In the genomic region with DNA sequence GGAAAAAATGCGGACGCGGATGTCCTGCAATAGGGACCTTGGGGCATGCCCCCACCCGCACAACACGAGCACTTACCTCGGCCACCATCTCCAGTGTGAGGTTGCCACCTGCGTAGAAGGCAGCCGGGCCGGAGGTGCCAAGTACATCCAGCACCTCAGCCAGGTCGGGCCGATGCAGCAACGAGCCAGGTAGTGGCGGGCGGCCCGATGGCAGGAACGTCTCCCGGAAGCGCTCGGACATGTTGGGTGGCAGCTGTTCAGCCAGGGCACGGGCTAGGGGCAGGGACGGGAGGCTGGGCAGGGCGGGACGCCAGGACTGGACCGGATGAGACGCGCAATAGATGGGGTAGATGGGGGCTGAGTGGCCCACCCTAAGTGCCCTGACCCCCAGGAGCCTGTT, we compare ENCODE assay signal across 1 cellular context.
TF ChIP-seq lines count a peak whose summit lies in the region.

No MANE protein-coding gene starts in this region.

TF ChIP-seq in H1, 55 proteins besides CTCF, POLR2A, EP300 and RAD21:
- TF ChIP-seq CHD2 (IDR thresholded peaks at IDR 0.05; ENCODE audit: low read length) (no peak), POLR2AphosphoS5 (IDR thresholded peaks at IDR 0.05; ENCODE audit: low read depth, low read length) (no peak), CREB1 (IDR thresholded peaks at IDR 0.05) (no peak), HDAC6 (IDR thresholded peaks at IDR 0.05; ENCODE audit: low read depth, low read length) (no peak), TEAD4 (IDR thresholded peaks at IDR 0.05; ENCODE audit: low read depth, low read length) (no peak), KDM5A (IDR thresholded peaks at IDR 0.05; ENCODE audit: low read length) (no peak)
- TF ChIP-seq, protein P1, sequence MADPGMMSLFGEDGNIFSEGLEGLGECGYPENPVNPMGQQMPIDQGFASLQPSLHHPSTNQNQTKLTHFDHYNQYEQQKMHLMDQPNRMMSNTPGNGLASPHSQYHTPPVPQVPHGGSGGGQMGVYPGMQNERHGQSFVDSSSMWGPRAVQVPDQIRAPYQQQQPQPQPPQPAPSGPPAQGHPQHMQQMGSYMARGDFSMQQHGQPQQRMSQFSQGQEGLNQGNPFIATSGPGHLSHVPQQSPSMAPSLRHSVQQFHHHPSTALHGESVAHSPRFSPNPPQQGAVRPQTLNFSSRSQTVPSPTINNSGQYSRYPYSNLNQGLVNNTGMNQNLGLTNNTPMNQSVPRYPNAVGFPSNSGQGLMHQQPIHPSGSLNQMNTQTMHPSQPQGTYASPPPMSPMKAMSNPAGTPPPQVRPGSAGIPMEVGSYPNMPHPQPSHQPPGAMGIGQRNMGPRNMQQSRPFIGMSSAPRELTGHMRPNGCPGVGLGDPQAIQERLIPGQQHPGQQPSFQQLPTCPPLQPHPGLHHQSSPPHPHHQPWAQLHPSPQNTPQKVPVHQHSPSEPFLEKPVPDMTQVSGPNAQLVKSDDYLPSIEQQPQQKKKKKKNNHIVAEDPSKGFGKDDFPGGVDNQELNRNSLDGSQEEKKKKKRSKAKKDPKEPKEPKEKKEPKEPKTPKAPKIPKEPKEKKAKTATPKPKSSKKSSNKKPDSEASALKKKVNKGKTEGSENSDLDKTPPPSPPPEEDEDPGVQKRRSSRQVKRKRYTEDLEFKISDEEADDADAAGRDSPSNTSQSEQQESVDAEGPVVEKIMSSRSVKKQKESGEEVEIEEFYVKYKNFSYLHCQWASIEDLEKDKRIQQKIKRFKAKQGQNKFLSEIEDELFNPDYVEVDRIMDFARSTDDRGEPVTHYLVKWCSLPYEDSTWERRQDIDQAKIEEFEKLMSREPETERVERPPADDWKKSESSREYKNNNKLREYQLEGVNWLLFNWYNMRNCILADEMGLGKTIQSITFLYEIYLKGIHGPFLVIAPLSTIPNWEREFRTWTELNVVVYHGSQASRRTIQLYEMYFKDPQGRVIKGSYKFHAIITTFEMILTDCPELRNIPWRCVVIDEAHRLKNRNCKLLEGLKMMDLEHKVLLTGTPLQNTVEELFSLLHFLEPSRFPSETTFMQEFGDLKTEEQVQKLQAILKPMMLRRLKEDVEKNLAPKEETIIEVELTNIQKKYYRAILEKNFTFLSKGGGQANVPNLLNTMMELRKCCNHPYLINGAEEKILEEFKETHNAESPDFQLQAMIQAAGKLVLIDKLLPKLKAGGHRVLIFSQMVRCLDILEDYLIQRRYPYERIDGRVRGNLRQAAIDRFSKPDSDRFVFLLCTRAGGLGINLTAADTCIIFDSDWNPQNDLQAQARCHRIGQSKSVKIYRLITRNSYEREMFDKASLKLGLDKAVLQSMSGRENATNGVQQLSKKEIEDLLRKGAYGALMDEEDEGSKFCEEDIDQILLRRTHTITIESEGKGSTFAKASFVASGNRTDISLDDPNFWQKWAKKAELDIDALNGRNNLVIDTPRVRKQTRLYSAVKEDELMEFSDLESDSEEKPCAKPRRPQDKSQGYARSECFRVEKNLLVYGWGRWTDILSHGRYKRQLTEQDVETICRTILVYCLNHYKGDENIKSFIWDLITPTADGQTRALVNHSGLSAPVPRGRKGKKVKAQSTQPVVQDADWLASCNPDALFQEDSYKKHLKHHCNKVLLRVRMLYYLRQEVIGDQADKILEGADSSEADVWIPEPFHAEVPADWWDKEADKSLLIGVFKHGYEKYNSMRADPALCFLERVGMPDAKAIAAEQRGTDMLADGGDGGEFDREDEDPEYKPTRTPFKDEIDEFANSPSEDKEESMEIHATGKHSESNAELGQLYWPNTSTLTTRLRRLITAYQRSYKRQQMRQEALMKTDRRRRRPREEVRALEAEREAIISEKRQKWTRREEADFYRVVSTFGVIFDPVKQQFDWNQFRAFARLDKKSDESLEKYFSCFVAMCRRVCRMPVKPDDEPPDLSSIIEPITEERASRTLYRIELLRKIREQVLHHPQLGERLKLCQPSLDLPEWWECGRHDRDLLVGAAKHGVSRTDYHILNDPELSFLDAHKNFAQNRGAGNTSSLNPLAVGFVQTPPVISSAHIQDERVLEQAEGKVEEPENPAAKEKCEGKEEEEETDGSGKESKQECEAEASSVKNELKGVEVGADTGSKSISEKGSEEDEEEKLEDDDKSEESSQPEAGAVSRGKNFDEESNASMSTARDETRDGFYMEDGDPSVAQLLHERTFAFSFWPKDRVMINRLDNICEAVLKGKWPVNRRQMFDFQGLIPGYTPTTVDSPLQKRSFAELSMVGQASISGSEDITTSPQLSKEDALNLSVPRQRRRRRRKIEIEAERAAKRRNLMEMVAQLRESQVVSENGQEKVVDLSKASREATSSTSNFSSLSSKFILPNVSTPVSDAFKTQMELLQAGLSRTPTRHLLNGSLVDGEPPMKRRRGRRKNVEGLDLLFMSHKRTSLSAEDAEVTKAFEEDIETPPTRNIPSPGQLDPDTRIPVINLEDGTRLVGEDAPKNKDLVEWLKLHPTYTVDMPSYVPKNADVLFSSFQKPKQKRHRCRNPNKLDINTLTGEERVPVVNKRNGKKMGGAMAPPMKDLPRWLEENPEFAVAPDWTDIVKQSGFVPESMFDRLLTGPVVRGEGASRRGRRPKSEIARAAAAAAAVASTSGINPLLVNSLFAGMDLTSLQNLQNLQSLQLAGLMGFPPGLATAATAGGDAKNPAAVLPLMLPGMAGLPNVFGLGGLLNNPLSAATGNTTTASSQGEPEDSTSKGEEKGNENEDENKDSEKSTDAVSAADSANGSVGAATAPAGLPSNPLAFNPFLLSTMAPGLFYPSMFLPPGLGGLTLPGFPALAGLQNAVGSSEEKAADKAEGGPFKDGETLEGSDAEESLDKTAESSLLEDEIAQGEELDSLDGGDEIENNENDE (IDR thresholded peaks at IDR 0.05; ENCODE audit: insufficient replicate concordance, low read length) = no peak
- TF ChIP-seq, protein P2, sequence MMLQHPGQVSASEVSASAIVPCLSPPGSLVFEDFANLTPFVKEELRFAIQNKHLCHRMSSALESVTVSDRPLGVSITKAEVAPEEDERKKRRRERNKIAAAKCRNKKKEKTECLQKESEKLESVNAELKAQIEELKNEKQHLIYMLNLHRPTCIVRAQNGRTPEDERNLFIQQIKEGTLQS (IDR thresholded peaks at IDR 0.05; ENCODE audit: insufficient read depth, low read depth, low read length) = no peak
